1 cellular context compared by ENCODE assay signal in genomic region chr4:40038972-40039371, GRCh38.
A peak's percentile ranks its signal among the peaks of the same experiment; 100 is the strongest.
TF ChIP-seq lines count a peak whose summit lies in the region.

No MANE protein-coding gene starts in this region.

TF ChIP-seq in HCT116, 20 proteins besides CTCF, POLR2A, EP300 and RAD21 (continued from another document):
- TF ChIP-seq ZBTB33 (IDR thresholded peaks at IDR 0.05; ENCODE audit: extremely low read depth, insufficient replicate concordance, low read length) (no peak), JUND (IDR thresholded peaks at IDR 0.05) (peak; percentile 49; the same call in 1 of the 2 replicates), MAX (IDR thresholded peaks at IDR 0.05) (no peak), ELF1 (IDR thresholded peaks at IDR 0.05; ENCODE audit: borderline replicate concordance, low read depth) (no peak), CBX3 (IDR thresholded peaks at IDR 0.05; ENCODE audit: low read depth) (no peak), EZH2 (IDR thresholded peaks at IDR 0.05) (no peak), SP1 (IDR thresholded peaks at IDR 0.05; ENCODE audit: low read depth) (peak; percentile 36; the same call in 1 of the 2 replicates), SIN3A (IDR thresholded peaks at IDR 0.05; ENCODE audit: low read depth) (no peak)
